Comparison of ENCODE assay signal across 15 cellular contexts in genomic region chr2:41326801-41327200, GRCh38.
DNase-seq lines count a peak whose midpoint lies in the region; ATAC-seq and TF ChIP-seq lines count a peak whose summit lies in the region.
"Had no signal": no experiment of that assay in that cellular context is flagged by ENCODE, and none has a peak within 500 bp of the region (broad histone marks: within the 10 kb centered on the region; RNA-seq: fewer than 3 reads in every experiment).

No MANE protein-coding gene starts in this region.

- no peak for TF ChIP-seq CTCF in thyroid gland (IDR thresholded peaks at IDR 0.05)

- no peaks in the 10 kb centered on the region for H3K4me1 Mint-ChIP-seq in natural killer cell treated with Interleukin-12 subunit alpha and Interleukin-12 subunit beta and Interleukin-15 and Interleukin-18, amount 100 ng/mL, for 72 hours (ENCODE audit: low read depth in 2 of 2)

- intact Hi-C loops in thyroid gland (cut with DNase I): no loop called here

- H3K9me3 ChIP-seq in thyroid gland: no peaks in the 10 kb centered on the region
- H3K9me3 ChIP-seq: BE2C had no signal

- no peaks in the 10 kb centered on the region for H3K27me3 Mint-ChIP-seq in natural killer cell treated with Interleukin-12 subunit alpha and Interleukin-12 subunit beta and Interleukin-15 and Interleukin-18, amount 100 ng/mL, for 72 hours

- TF ChIP-seq POLR2A in thyroid gland (IDR thresholded peaks at IDR 0.05): no peak

- no peak for ATAC-seq in GM18511 (IDR thresholded peaks at IDR 0.05; ENCODE audit: unreplicated experiment)
- no peak for ATAC-seq in natural killer cell treated with Interleukin-12 subunit alpha and Interleukin-12 subunit beta and Interleukin-15 and Interleukin-18, amount 100 ng/mL, for 72 hours
- ATAC-seq: CD8-positive, alpha-beta T cell; HCT116; K562 had no signal

- no peak overlapping the region for H3K4me3 Mint-ChIP-seq in natural killer cell treated with Interleukin-12 subunit alpha and Interleukin-12 subunit beta and Interleukin-15 and Interleukin-18, amount 100 ng/mL, for 72 hours
- H3K4me3 Mint-ChIP-seq: CD8-positive, alpha-beta T cell had no signal

- no peak overlapping the region for H3K27ac Mint-ChIP-seq in natural killer cell treated with Interleukin-12 subunit alpha and Interleukin-12 subunit beta and Interleukin-15 and Interleukin-18, amount 100 ng/mL, for 72 hours
- H3K27ac Mint-ChIP-seq: CD8-positive, alpha-beta T cell had no signal

- H3K4me1 ChIP-seq in thyroid gland: peaks cover 0 to 5% of the 10 kb centered on the region in 2 donors

- H3K36me3 Mint-ChIP-seq in natural killer cell treated with Interleukin-12 subunit alpha and Interleukin-12 subunit beta and Interleukin-15 and Interleukin-18, amount 100 ng/mL, for 72 hours: no peaks in the 10 kb centered on the region
- H3K36me3 Mint-ChIP-seq: CD8-positive, alpha-beta T cell had no signal

- in situ Hi-C loops in SK-MEL-5 (cut with HindIII; ENCODE audit: low pct_unique_long_range_greater_than_20kb, low sequenced_read_pairs): no loop called here

- H3K27ac ChIP-seq in thyroid gland: no peak overlapping the region

- H3K27me3 ChIP-seq in thyroid gland: no peaks in the 10 kb centered on the region
- H3K27me3 ChIP-seq: BE2C had no signal

- peak; percentile 3 for DNase-seq in HS-27A (ENCODE audit: low read depth)
- DNase-seq in SK-MEL-5 (ENCODE audit: low read depth, low spot score): peak; percentile 20
- peak; percentile 7 for DNase-seq in iPS DF 19.7 (ENCODE audit: low read depth, low spot score)
- peak; percentile 1 to 10 for DNase-seq in thyroid gland
- no peak for DNase-seq in NCI-H2081 treated with DMSO at 0.1 percent for 48 hours (lab: John Stamatoyannopoulos, UW)
- no peak for DNase-seq in natural killer cell treated with Interleukin-12 subunit alpha and Interleukin-12 subunit beta and Interleukin-15 and Interleukin-18, amount 100 ng/mL, for 72 hours (ENCODE audit: low spot score)
- DNase-seq: BE2C; CD8-positive, alpha-beta T cell; NCI-H146; NCI-H2107; NCI-H446; SHP77 treated with DMSO at 0.1 percent for 48 hours had no signal

- 72 to 81% methylated on average over 2 of the region's 2 CpGs for whole genome bisulfite sequencing in thyroid gland, 2 donors

- no peaks in the 10 kb centered on the region for H3K36me3 ChIP-seq in thyroid gland
- H3K36me3 ChIP-seq: BE2C had no signal

- H3K9me3 Mint-ChIP-seq in natural killer cell treated with Interleukin-12 subunit alpha and Interleukin-12 subunit beta and Interleukin-15 and Interleukin-18, amount 100 ng/mL, for 72 hours: peaks cover 7% of the 10 kb centered on the region
- H3K9me3 Mint-ChIP-seq: CD8-positive, alpha-beta T cell had no signal

- no peak overlapping the region for H3K4me3 ChIP-seq in thyroid gland (replicated peaks in 1 of 3)
- H3K4me3 ChIP-seq: K562 had no signal

Comparison
In these comparisons a context has a peak if more than half of its experiments do, and no peak if none do; other contexts are left out.
1. DNase-seq: peak in HS-27A (single experiment), SK-MEL-5 (single experiment), iPS DF 19.7 (single experiment) and thyroid gland (2 of 2); none in NCI-H2081 treated with DMSO at 0.1 percent for 48 hours (single experiment) and natural killer cell treated with Interleukin-12 subunit alpha and Interleukin-12 subunit beta and Interleukin-15 and Interleukin-18, amount 100 ng/mL, for 72 hours (single experiment).